13 cellular contexts compared by ENCODE assay signal in the genomic region with DNA sequence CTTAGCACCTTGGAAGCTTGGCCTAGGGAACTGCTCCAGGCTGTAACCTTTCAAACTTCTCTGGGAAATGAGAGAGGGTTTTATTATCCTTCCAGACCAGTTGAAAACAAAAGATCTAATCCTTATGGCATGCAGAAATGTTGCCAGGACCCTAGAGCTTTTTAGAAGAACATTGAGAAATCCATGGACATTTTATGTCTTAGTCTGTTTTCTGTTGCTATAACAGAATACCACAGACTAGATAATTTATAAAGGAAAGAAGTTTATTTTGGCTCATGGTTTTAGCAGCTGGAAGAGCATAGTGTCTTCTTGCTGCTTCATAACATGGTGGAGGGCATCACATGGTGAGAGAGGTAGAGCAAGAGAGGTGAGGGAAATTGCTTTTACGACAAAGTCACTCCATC. TPM values are rescaled to one million over a fixed set of nuclear protein-coding genes. Genes with fewer than 3 reads are reported as not detected.
DNase-seq lines count a peak whose midpoint lies in the region; FAIRE-seq and TF ChIP-seq lines count a peak whose summit lies in the region.
"Had no signal": no experiment of that assay in that cellular context is flagged by ENCODE, and none has a peak within 500 bp of the region (broad histone marks: within the 10 kb centered on the region; RNA-seq: fewer than 3 reads in every experiment).

No MANE protein-coding gene starts in this region.

- no peak for TF ChIP-seq CTCF in choroid plexus epithelial cell (conservative IDR thresholded peaks at IDR 0.05; ENCODE audit: low read depth, low read length)
- no peak for TF ChIP-seq CTCF in suprapubic skin (IDR thresholded peaks at IDR 0.05)
- no peak for TF ChIP-seq CTCF in MM.1S (IDR thresholded peaks at IDR 0.05; ENCODE audit: low read length)

- H3K27ac ChIP-seq in suprapubic skin (peak overlapping the region; percentile 81), MM.1S (ENCODE audit: low read length) (no peak overlapping the region)

- no peak overlapping the region for H3K9ac ChIP-seq in MM.1S (ENCODE audit: low read length)

- no peak for TF ChIP-seq EP300 in suprapubic skin (IDR thresholded peaks at IDR 0.05)

- DNase-seq in HCEC 1CT (peak; percentile 90), choroid plexus epithelial cell (ENCODE audit: low read depth) (peak; percentile 97), medulla oblongata (ENCODE audit: extremely low spot score) (peak; percentile 62), suprapubic skin (ENCODE audit: low spot score in 2 of 2) (no peak), GM12892 (ENCODE audit: insufficient read length) (no peak), NCI-H1092 (lab: John Stamatoyannopoulos, UW) (no peak), MM.1S (no peak), NCI-H2171 treated with DMSO at 0.1 percent for 48 hours (lab: John Stamatoyannopoulos, UW) (no peak)
- DNase-seq: activated T-cell treated with anti-CD3 and anti-CD28 coated beads, Interleukin-2, amount 50 U/mL, for 24 hours; NCI-H2107; stimulated activated naive CD4-positive, alpha-beta T cell; T-cell had no signal

- no peaks in the 10 kb centered on the region for H4K20me1 ChIP-seq in MM.1S (ENCODE audit: insufficient read depth, low read length)

- FAIRE-seq in GM12892 (lab: Jason Lieb, UNC) = no peak
- FAIRE-seq: G401.6 had no signal

- no peak overlapping the region for H2AFZ ChIP-seq in MM.1S (ENCODE audit: low read length)

- no peaks in the 10 kb centered on the region for H3K36me3 ChIP-seq in suprapubic skin
- H3K36me3 ChIP-seq in MM.1S (replicated peaks; ENCODE audit: insufficient read depth, low read length) = no peaks in the 10 kb centered on the region

- H3K4me3 ChIP-seq in choroid plexus epithelial cell (ENCODE audit: low read depth, low read length) (no peak overlapping the region), suprapubic skin (no peak overlapping the region), MM.1S (ENCODE audit: low read length) (no peak overlapping the region)

- peaks cover 35% of the 10 kb centered on the region for H3K4me1 ChIP-seq in suprapubic skin
- no peaks in the 10 kb centered on the region for H3K4me1 ChIP-seq in MM.1S (ENCODE audit: low read length)

- H3K4me2 ChIP-seq in MM.1S (ENCODE audit: low read depth, low read length) = no peak overlapping the region

- no peaks in the 10 kb centered on the region for H3K9me2 ChIP-seq in MM.1S (replicated peaks; ENCODE audit: insufficient read depth, low read length)

- no peaks in the 10 kb centered on the region for H3K9me3 ChIP-seq in suprapubic skin
- H3K9me3 ChIP-seq in MM.1S (replicated peaks; ENCODE audit: insufficient read depth, low read length) = no peaks in the 10 kb centered on the region

- H3K79me2 ChIP-seq in MM.1S (ENCODE audit: low read length) = peaks cover 38% of the 10 kb centered on the region

- H3K27me3 ChIP-seq in suprapubic skin = no peaks in the 10 kb centered on the region
- no peaks in the 10 kb centered on the region for H3K27me3 ChIP-seq in MM.1S (replicated peaks; ENCODE audit: insufficient read depth, low read length)

- TF ChIP-seq POLR2A in suprapubic skin (IDR thresholded peaks at IDR 0.05) (no peak), GM12892 (IDR thresholded peaks at IDR 0.05; ENCODE audit: low read depth, low read length) (no peak)

- 69% methylated on average over 1 of the region's 1 CpG for WGBS in suprapubic skin

- H3F3A ChIP-seq in MM.1S (ENCODE audit: insufficient read depth, low read length) = no peaks in the 10 kb centered on the region

RNA-seq across cellular contexts. Expression of a gene that starts 25.8 kb away (rescaled TPM):
- 100 to 1,000 TPM in 2 of 4 donors, 10 to 100 TPM in 2; 49.7 to 166 (median 90.4) TPM for total RNA-seq in suprapubic skin
- polyA plus RNA-seq in GM12892 (2012; ENCODE audit: missing spikeins) = 94.1 TPM

Comparison
In these comparisons a context has a peak if more than half of its experiments do, and no peak if none do; other contexts are left out.
1. DNase-seq: peak in HCEC 1CT (single experiment), choroid plexus epithelial cell (single experiment) and medulla oblongata (single experiment); none in suprapubic skin (0 of 2), GM12892 (single experiment), NCI-H1092 (single experiment), MM.1S (single experiment) and NCI-H2171 treated with DMSO at 0.1 percent for 48 hours (single experiment).